Comparison of ENCODE assay signal across 8 cellular contexts in the genomic region with DNA sequence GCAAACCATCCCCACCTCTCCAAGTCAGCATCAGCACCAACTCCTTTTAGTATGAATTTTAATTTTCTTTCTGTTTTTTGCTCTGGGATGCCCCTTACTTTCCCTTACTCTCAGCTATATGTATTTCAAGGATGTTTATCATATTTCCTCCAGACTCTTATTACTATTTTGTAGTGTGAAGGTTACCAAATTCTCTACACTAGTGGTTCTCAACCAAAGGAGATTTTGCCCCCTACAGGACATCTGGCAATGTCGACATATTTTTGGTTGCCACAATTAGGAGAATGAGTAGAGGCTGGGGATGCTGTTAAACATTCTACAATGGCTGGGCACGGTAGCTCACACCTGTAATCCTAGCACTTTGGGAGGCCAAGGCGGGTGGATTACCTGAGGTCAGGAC. TPM values are rescaled to one million over a fixed set of nuclear protein-coding genes. Genes with fewer than 3 reads are reported as not detected.
DNase-seq lines count a peak whose midpoint lies in the region; ATAC-seq and TF ChIP-seq lines count a peak whose summit lies in the region.

No MANE protein-coding gene starts in this region.

- no peak overlapping the region for H3K18ac ChIP-seq in trophoblast cell (ENCODE audit: low read length)
- no peak overlapping the region for H3K18ac ChIP-seq in neuronal stem cell (ENCODE audit: low read length)

- DNase-seq in Caki2 (ENCODE audit: low read depth) (peak; percentile 4), RPMI7951 (ENCODE audit: low read depth) (peak; percentile 32), esophagus squamous epithelium (lab: John Stamatoyannopoulos, UW) (no peak), trophoblast cell (peak; percentile 27 to 77), neuronal stem cell (ENCODE audit: low spot score) (no peak)

- H2AFZ ChIP-seq in trophoblast cell (ENCODE audit: insufficient read depth, low read length, poor library complexity) (no peak overlapping the region), neuronal stem cell (ENCODE audit: low read length) (no peak overlapping the region)

- intact Hi-C loops in esophagus squamous epithelium (cut with DNase I): loop anchor here (10.0 kb wide), 1 partner anchor 116 kb away; no protein-coding TSS in a partner anchor

- H3K27ac ChIP-seq in esophagus squamous epithelium: no peak overlapping the region
- no peak overlapping the region for H3K27ac ChIP-seq in trophoblast cell (ENCODE audit: low read depth, low read length)
- H3K27ac ChIP-seq in neuronal stem cell (replicated peaks; ENCODE audit: low read length): no peak overlapping the region

- H2BK12ac ChIP-seq in trophoblast cell (ENCODE audit: low read length) (no peak overlapping the region), neuronal stem cell (ENCODE audit: low read length) (no peak overlapping the region)

- TF ChIP-seq CTCF in esophagus squamous epithelium (IDR thresholded peaks at IDR 0.05): peak in 4 of 6 experiments; percentile 24 to 53 (median 34)

- H2BK5ac ChIP-seq in trophoblast cell (ENCODE audit: low read depth, low read length, poor library complexity) (no peak overlapping the region), neuronal stem cell (ENCODE audit: low read length) (no peak overlapping the region)

- H2BK120ac ChIP-seq in trophoblast cell (ENCODE audit: insufficient read depth, low read length, poor library complexity) (no peak overlapping the region), neuronal stem cell (ENCODE audit: low read depth, low read length) (no peak overlapping the region)

- H3K36me3 ChIP-seq in esophagus squamous epithelium (peaks cover 0 to 29% (median 0%) of the 10 kb centered on the region in 3 donors), trophoblast cell (ENCODE audit: control insufficient read depth in 1 of 2, insufficient read depth in 2 of 2, low read length in 2 of 2) (peaks cover 0 to 3% of the 10 kb centered on the region in 2 experiments), neuronal stem cell (replicated peaks in 1 of 2; ENCODE audit: control insufficient read depth in 2 of 2, insufficient read depth in 2 of 2, low read length in 2 of 2) (peaks cover 5 to 27% of the 10 kb centered on the region in 2 donors)

- no peak overlapping the region for H2BK15ac ChIP-seq in neuronal stem cell (ENCODE audit: low read length)

- no peak overlapping the region for H3K4ac ChIP-seq in trophoblast cell (ENCODE audit: low read depth, low read length)
- H3K4ac ChIP-seq in neuronal stem cell (ENCODE audit: low read length): no peak overlapping the region

- H3K4me1 ChIP-seq in esophagus squamous epithelium (no peaks in the 10 kb centered on the region), trophoblast cell (ENCODE audit: control insufficient read depth in 1 of 2, insufficient read depth in 2 of 2, low read length in 2 of 2) (no peaks in the 10 kb centered on the region), neuronal stem cell (ENCODE audit: control insufficient read depth in 2 of 2, insufficient read depth in 1 of 2, low read depth in 1 of 2, low read length in 2 of 2) (no peaks in the 10 kb centered on the region)

- H3K9ac ChIP-seq in trophoblast cell (ENCODE audit: low read length) (no peak overlapping the region), neuronal stem cell (ENCODE audit: low read depth, low read length, poor library complexity) (no peak overlapping the region)

- H4K91ac ChIP-seq in trophoblast cell (ENCODE audit: low read depth, low read length): no peak overlapping the region
- no peak overlapping the region for H4K91ac ChIP-seq in neuronal stem cell (ENCODE audit: low read depth, low read length, poor library complexity)

- no peaks in the 10 kb centered on the region for H3K79me2 ChIP-seq in trophoblast cell (ENCODE audit: control insufficient read depth, insufficient read depth, low read length, poor library complexity)

- H3K4me2 ChIP-seq in trophoblast cell (ENCODE audit: low read length) (no peak overlapping the region), neuronal stem cell (ENCODE audit: insufficient read depth, low read length, poor library complexity, severe bottlenecking) (no peak overlapping the region)

- H3K9me3 ChIP-seq in esophagus squamous epithelium (no peaks in the 10 kb centered on the region), trophoblast cell (ENCODE audit: insufficient read depth, low read depth, low read length) (no peaks in the 10 kb centered on the region), neuronal stem cell (replicated peaks in 1 of 2; ENCODE audit: control insufficient read depth in 2 of 2, insufficient read depth in 1 of 2, low read depth in 1 of 2, low read length in 2 of 2) (no peaks in the 10 kb centered on the region)

- H3K27me3 ChIP-seq in esophagus squamous epithelium (no peaks in the 10 kb centered on the region), trophoblast cell (ENCODE audit: insufficient read depth, low read length) (no peaks in the 10 kb centered on the region), neuronal stem cell (ENCODE audit: control insufficient read depth in 3 of 3, insufficient read depth in 3 of 3, low read depth in 1 of 3, low read length in 3 of 3) (no peaks in the 10 kb centered on the region)

- H3K14ac ChIP-seq in trophoblast cell (ENCODE audit: low read length) (no peak overlapping the region), neuronal stem cell (ENCODE audit: low read length) (no peak overlapping the region)

- H4K8ac ChIP-seq in trophoblast cell (ENCODE audit: low read depth, low read length) (no peak overlapping the region), neuronal stem cell (ENCODE audit: low read depth, low read length) (no peak overlapping the region)

- in situ Hi-C loops in Caki2 (cut with HindIII; ENCODE audit: low pct_unique_long_range_greater_than_20kb, low sequenced_read_pairs): no loop called here

- H3K4me3 ChIP-seq in esophagus squamous epithelium: no peak overlapping the region
- H3K4me3 ChIP-seq in trophoblast cell (ENCODE audit: low read depth, low read length): no peak overlapping the region
- H3K4me3 ChIP-seq in neuronal stem cell (ENCODE audit: low read length in 2 of 2): no peak overlapping the region

- H4K12ac ChIP-seq in trophoblast cell (ENCODE audit: low read depth, low read length): no peak overlapping the region

- no peak for TF ChIP-seq POLR2A in esophagus squamous epithelium (IDR thresholded peaks at IDR 0.05)

- no peaks in the 10 kb centered on the region for H3K79me1 ChIP-seq in trophoblast cell (ENCODE audit: low read length)
- no peaks in the 10 kb centered on the region for H3K79me1 ChIP-seq in neuronal stem cell (ENCODE audit: low read depth, low read length)

- no peak overlapping the region for H2AK5ac ChIP-seq in trophoblast cell (ENCODE audit: low read length)
- no peak overlapping the region for H2AK5ac ChIP-seq in neuronal stem cell (ENCODE audit: low read depth, low read length)

- WGBS in esophagus squamous epithelium, 2 donors: 39 to 43% methylated on average over 3 of the region's 3 CpGs
- no CpG with 5 or more reads among the region's 3 CpGs for WGBS in trophoblast cell (ENCODE audit: extremely low coverage, insufficient coverage, insufficient read length)
- no CpG with 5 or more reads among the region's 3 CpGs for WGBS in neuronal stem cell (ENCODE audit: extremely low coverage in 2 of 2, insufficient read length in 2 of 2, insufficient replicate concordance in 1 of 2), 2 donors

- ATAC-seq in GM18909 (IDR thresholded peaks at IDR 0.05; ENCODE audit: poor library complexity, unreplicated experiment) (peak; percentile 52), GM18519 (IDR thresholded peaks at IDR 0.05; ENCODE audit: low FRiP score, unreplicated experiment) (no peak), GM19397 (IDR thresholded peaks at IDR 0.05; ENCODE audit: unreplicated experiment) (no peak)

- H3K23ac ChIP-seq in trophoblast cell (ENCODE audit: low read length) (no peak overlapping the region), neuronal stem cell (ENCODE audit: low read depth, low read length, poor library complexity) (no peak overlapping the region)

RNA-seq across cellular contexts. Expression of a gene that starts 29.1 kb away (rescaled TPM):
- total RNA-seq in Caki2 (2014; rRNA removed; shearing (Covaris generic); ENCODE audit: low replicate concordance): 9.2 and 13.0 TPM in 2 replicates
- total RNA-seq in RPMI7951 (2014; rRNA removed; shearing (Covaris generic)): 19.3 and 21.6 TPM in 2 replicates
- total RNA-seq in esophagus squamous epithelium: 10 to 100 TPM; 13.8 to 29.6 (median 18.6) TPM
- 17.6 and 17.8 TPM in 2 replicates for polyA plus RNA-seq in trophoblast cell (2013)
- 10.6 TPM for polyA plus RNA-seq in neuronal stem cell (2013, experiment 1 of 2)
- 10.1 TPM for polyA plus RNA-seq in neuronal stem cell (2013, experiment 2 of 2)

RNA-seq across cellular contexts. Expression of a gene that starts 51.5 kb away (rescaled TPM):
- total RNA-seq in Caki2 (2014; rRNA removed; shearing (Covaris generic); ENCODE audit: low replicate concordance): 4.5 and 8.9 TPM in 2 replicates
- 4.3 and 5.5 TPM in 2 replicates for total RNA-seq in RPMI7951 (2014; rRNA removed; shearing (Covaris generic))
- 10 to 100 TPM in 2 of 4 donors, 1 to 10 TPM in 2; 6.5 to 14.2 (median 9.3) TPM for total RNA-seq in esophagus squamous epithelium
- 5.9 and 6.0 TPM in 2 replicates for polyA plus RNA-seq in trophoblast cell (2013)
- polyA plus RNA-seq in neuronal stem cell (2013, experiment 1 of 2): 6.7 TPM
- polyA plus RNA-seq in neuronal stem cell (2013, experiment 2 of 2): 6.9 TPM

RNA-seq across cellular contexts. Expression of a gene that starts 51.6 kb away (rescaled TPM):
- 3.1 and 11.2 TPM in 2 replicates for total RNA-seq in Caki2 (2014; rRNA removed; shearing (Covaris generic); ENCODE audit: low replicate concordance)
- total RNA-seq in RPMI7951 (2014; rRNA removed; shearing (Covaris generic)): 8.8 and 9.0 TPM in 2 replicates
- 10 to 100 TPM; 13.4 to 21.7 (median 16.6) TPM for total RNA-seq in esophagus squamous epithelium
- polyA plus RNA-seq in trophoblast cell (2013): 5.2 and 6.2 TPM in 2 replicates
- polyA plus RNA-seq in neuronal stem cell (2013, experiment 1 of 2): 11.3 TPM
- 10.7 TPM for polyA plus RNA-seq in neuronal stem cell (2013, experiment 2 of 2)

Comparison
In these comparisons a context has a peak if more than half of its experiments do, and no peak if none do; other contexts are left out.
1. DNase-seq: peak in Caki2 (single experiment), RPMI7951 (single experiment) and trophoblast cell (2 of 2); none in esophagus squamous epithelium (single experiment) and neuronal stem cell (single experiment).